In genomic region chr20:42678895-42679294, GRCh38 we compare ENCODE assay signal across 12 cellular contexts.
DNase-seq lines count a peak whose midpoint lies in the region; ATAC-seq, FAIRE-seq and TF ChIP-seq lines count a peak whose summit lies in the region.
"Had no signal": no experiment of that assay in that cellular context is flagged by ENCODE, and none has a peak within 500 bp of the region (broad histone marks: within the 10 kb centered on the region; RNA-seq: fewer than 3 reads in every experiment).

No MANE protein-coding gene starts in this region.

- FAIRE-seq in H1 (lab: Jason Lieb, UNC) (peak; percentile 88), small intestine (lab: Jason Lieb, UNC) (no peak)

- POLR2A ChIA-PET in H1 (lab: Charles Lee; ENCODE audit: partially characterized antibody), result no interaction called here

- H3K18ac ChIP-seq in H1 (ENCODE audit: extremely low read depth, low read length), result no peak overlapping the region

- H3K23ac ChIP-seq in H1 (ENCODE audit: insufficient read length), result no peak overlapping the region

- CTCF ChIA-PET in H1 (lab: Charles Lee; ENCODE audit: partially characterized antibody), result interaction anchor here (0.8 to 1.8 kb wide), 16 partner anchors 9 to 721 kb away, joined by 3 to 12 read pairs (median 4); no protein-coding TSS in a partner anchor

- no peak overlapping the region for H4K8ac ChIP-seq in H1 (ENCODE audit: extremely low read depth, insufficient read depth, low read length)

- no peak overlapping the region for H2BK15ac ChIP-seq in H1 (ENCODE audit: low read length)

- H4K5ac ChIP-seq in H1 (ENCODE audit: insufficient read length, low read depth, low read length), result no peak overlapping the region

- H3K79me1 ChIP-seq in H1 (ENCODE audit: low read depth, low read length), result no peaks in the 10 kb centered on the region

- H3K79me2 ChIP-seq in H1 (ENCODE audit: control insufficient read depth in 1 of 2, insufficient read depth in 2 of 2, low read length in 2 of 2), result no peaks in the 10 kb centered on the region

- TF ChIP-seq RAD21 in H1 (IDR thresholded peaks at IDR 0.05 in 1 of 2, conservative IDR thresholded peaks at IDR 0.05 in 1 of 2; ENCODE audit: low read depth in 2 of 2, low read length in 2 of 2), result peak; percentile 64

- no peak overlapping the region for H2BK5ac ChIP-seq in H1 (ENCODE audit: low read depth, low read length)

- H3K27me3 ChIP-seq in H1 (replicated peaks in 1 of 4; ENCODE audit: control insufficient read depth in 3 of 4, extremely low read depth in 1 of 4, insufficient read depth in 3 of 4, low read length in 3 of 4), result no peaks in the 10 kb centered on the region
- H3K27me3 ChIP-seq in small intestine (ENCODE audit: control insufficient read depth in 2 of 2, insufficient read depth in 2 of 2, low read length in 2 of 2), result no peaks in the 10 kb centered on the region

- H2BK12ac ChIP-seq in H1 (ENCODE audit: low read depth, low read length), result no peak overlapping the region

- no peaks in the 10 kb centered on the region for H4K20me1 ChIP-seq in H1 (replicated peaks in 1 of 2; ENCODE audit: control insufficient read depth in 1 of 2, insufficient read depth in 2 of 2, low read length in 2 of 2)

- H3K27ac ChIP-seq in H1 (ENCODE audit: low read depth, low read length), result no peak overlapping the region
- H3K27ac ChIP-seq in small intestine (ENCODE audit: low read depth in 1 of 2, low read length in 1 of 2), result no peak overlapping the region

- H3K4me1 ChIP-seq in H1 (replicated peaks in 1 of 4; ENCODE audit: control insufficient read depth in 3 of 4, insufficient read depth in 4 of 4, low read length in 3 of 4) (no peaks in the 10 kb centered on the region), small intestine (ENCODE audit: control insufficient read depth in 2 of 2, insufficient read depth in 1 of 2, low read depth in 1 of 2, low read length in 1 of 2) (no peaks in the 10 kb centered on the region)

- no peak overlapping the region for H3K14ac ChIP-seq in H1 (ENCODE audit: insufficient read length)

- H3K9me3 ChIP-seq in H1 (ENCODE audit: insufficient read depth in 2 of 2, low read depth in 1 of 2, low read length in 1 of 2) (no peaks in the 10 kb centered on the region; a peak in 1 of 4 replicates), small intestine (ENCODE audit: control insufficient read depth, low read depth) (no peaks in the 10 kb centered on the region)

- no peak for TF ChIP-seq EP300 in H1 (IDR thresholded peaks at IDR 0.05; ENCODE audit: borderline replicate concordance in 1 of 2, low read depth in 2 of 2, low read length in 2 of 2)

- WGBS in H1 (ENCODE audit: extremely low coverage in 1 of 2, insufficient coverage in 1 of 2, insufficient read length in 1 of 2, insufficient replicate concordance in 2 of 2, low coverage in 1 of 2, low lambda C conversion rate in 2 of 2, missing lambda C conversion rate in 1 of 2), 2 experiments, result 48% methylated on average over 3 of the region's 3 CpGs; no CpG with 5 or more reads in 1 of the 2 experiments
- 34 to 43% (median 38%) methylated on average over 3 of the region's 3 CpGs for WGBS in small intestine, 3 donors

- DNase-seq in NCI-H510A treated with DMSO at 0.1 percent for 48 hours (lab: John Stamatoyannopoulos, UW) (peak; percentile 30), NCI-H510A (lab: John Stamatoyannopoulos, UW) (no peak), NAMALWA (ENCODE audit: low spot score) (peak; percentile 20), H1 (ENCODE audit: low read depth in 1 of 2, low spot score in 2 of 2) (peak in 1 of 2 experiments; percentile 7), small intestine (peak; percentile 6), GM19240 (ENCODE audit: insufficient read length, low spot score) (no peak)
- DNase-seq: activated gamma-delta T cell, DMS153, NCI-H226, trophoblast cell had no signal

- H2AFZ ChIP-seq in H1 (ENCODE audit: low read length), result no peak overlapping the region

- no peak overlapping the region for H3K56ac ChIP-seq in H1 (replicated peaks; ENCODE audit: insufficient read length, low read depth, low read length)

- TF ChIP-seq POLR2A in H1 (IDR thresholded peaks at IDR 0.05; ENCODE audit: control extremely low read depth in 1 of 2, low read depth in 2 of 2, low read length in 2 of 2), result no peak

- H3K4ac ChIP-seq in H1 (replicated peaks; ENCODE audit: insufficient read length, low read depth, low read length), result no peak overlapping the region

- no peak overlapping the region for H2BK120ac ChIP-seq in H1 (replicated peaks; ENCODE audit: low read depth, low read length)

- no peak overlapping the region for H2BK20ac ChIP-seq in H1 (ENCODE audit: low read length)

- H2AK5ac ChIP-seq in H1 (ENCODE audit: low read depth, low read length), result no peak overlapping the region

- no peaks in the 10 kb centered on the region for H3K23me2 ChIP-seq in H1 (ENCODE audit: low read depth, low read length)

- no peak for ATAC-seq in GM19351 (IDR thresholded peaks at IDR 0.05; ENCODE audit: unreplicated experiment)
- no peak for ATAC-seq in HG02798 (IDR thresholded peaks at IDR 0.05; ENCODE audit: poor library complexity, unreplicated experiment)

- H3K36me3 ChIP-seq in H1 (ENCODE audit: control insufficient read depth in 2 of 4, insufficient read depth in 4 of 4, low read length in 3 of 4) (no peaks in the 10 kb centered on the region), small intestine (ENCODE audit: control insufficient read depth in 2 of 2, insufficient read depth in 2 of 2, low read length in 2 of 2) (no peaks in the 10 kb centered on the region)

- H3K4me3 ChIP-seq in H1 (ENCODE audit: extremely low read depth in 1 of 4, insufficient read depth in 2 of 4, low read depth in 3 of 4, low read length in 4 of 4) (no peak overlapping the region), small intestine (ENCODE audit: low read depth in 1 of 2, low read length in 2 of 2) (no peak overlapping the region)

- TF ChIP-seq CTCF in H1 (IDR thresholded peaks at IDR 0.05; ENCODE audit: control extremely low read depth in 1 of 3, insufficient read depth in 1 of 3, low read depth in 1 of 3, low read length in 3 of 3), result peak; percentile 55 to 80 (median 58)

- H4K91ac ChIP-seq in H1 (replicated peaks; ENCODE audit: insufficient read length, low read length), result no peak overlapping the region

- H3K9ac ChIP-seq in H1 (replicated peaks in 1 of 4; ENCODE audit: extremely low read depth in 1 of 4, low read depth in 3 of 4, low read length in 3 of 4), result no peak overlapping the region

- no peak overlapping the region for H3K4me2 ChIP-seq in H1 (ENCODE audit: insufficient read depth in 1 of 2, low read depth in 2 of 2, low read length in 2 of 2)

TF ChIP-seq in H1, 55 proteins besides CTCF, POLR2A, EP300 and RAD21 (continues in another document):
- TF ChIP-seq PHF8 (conservative IDR thresholded peaks at IDR 0.05; ENCODE audit: low read depth, low read length), result no peak
- TF ChIP-seq BACH1 (IDR thresholded peaks at IDR 0.05; ENCODE audit: low read length), result peak; percentile 61

Comparison
In these comparisons a context has a peak if more than half of its experiments do, and no peak if none do; other contexts are left out.
1. DNase-seq: peak in NCI-H510A treated with DMSO at 0.1 percent for 48 hours (single experiment), NAMALWA (single experiment) and small intestine (single experiment); none in NCI-H510A (single experiment) and GM19240 (single experiment).